In genomic region chr4:86717651-86718050, GRCh38 we compare ENCODE assay signal across 25 cellular contexts.
DNase-seq lines count a peak whose midpoint lies in the region; ATAC-seq and TF ChIP-seq lines count a peak whose summit lies in the region.
"Had no signal": no experiment of that assay in that cellular context is flagged by ENCODE, and none has a peak within 500 bp of the region (broad histone marks: within the 10 kb centered on the region; RNA-seq: fewer than 3 reads in every experiment).

No MANE protein-coding gene starts in this region.

- H3K27me3 Mint-ChIP-seq in osteocyte (ENCODE audit: unreplicated experiment), result no peaks in the 10 kb centered on the region
- H3K27me3 Mint-ChIP-seq: activated naive CD8-positive, alpha-beta T cell treated with anti-CD3 and anti-CD28 coated beads, Interleukin-2, amount 50 U/mL, for 24 hours; T-helper 17 cell had no signal

- H3K36me3 Mint-ChIP-seq in osteocyte (ENCODE audit: unreplicated experiment), result peaks cover 29% of the 10 kb centered on the region

- peaks cover 9% of the 10 kb centered on the region for H3K9me3 Mint-ChIP-seq in osteocyte (ENCODE audit: unreplicated experiment)
- H3K9me3 Mint-ChIP-seq: activated naive CD8-positive, alpha-beta T cell treated with anti-CD3 and anti-CD28 coated beads, Interleukin-2, amount 50 U/mL, for 24 hours had no signal

- no peak overlapping the region for H3K4me3 Mint-ChIP-seq in osteocyte (ENCODE audit: unreplicated experiment)
- H3K4me3 Mint-ChIP-seq: activated CD8-positive, alpha-beta T cell treated with anti-CD3 and anti-CD28 coated beads, Interleukin-2, amount 10 ng/mL, durations not matched to agents 7 days and 5 days; activated naive CD8-positive, alpha-beta T cell treated with anti-CD3 and anti-CD28 coated beads, Interleukin-2, amount 50 U/mL, for 24 hours; H9; nephron progenitor cell; T-helper 17 cell had no signal

- no peak overlapping the region for H3K27ac Mint-ChIP-seq in osteocyte (ENCODE audit: unreplicated experiment)
- H3K27ac Mint-ChIP-seq: activated CD8-positive, alpha-beta T cell treated with anti-CD3 and anti-CD28 coated beads, Interleukin-2, amount 10 ng/mL, durations not matched to agents 7 days and 5 days; activated naive CD8-positive, alpha-beta T cell treated with anti-CD3 and anti-CD28 coated beads, Interleukin-2, amount 50 U/mL, for 24 hours; nephron progenitor cell; T-helper 17 cell had no signal

- peaks cover 8% of the 10 kb centered on the region for H3K4me1 Mint-ChIP-seq in osteocyte (ENCODE audit: unreplicated experiment)
- H3K4me1 Mint-ChIP-seq: activated naive CD8-positive, alpha-beta T cell treated with anti-CD3 and anti-CD28 coated beads, Interleukin-2, amount 50 U/mL, for 24 hours; H9; nephron progenitor cell had no signal

- in situ Hi-C loops in Caki2 (cut with HindIII; ENCODE audit: low pct_unique_long_range_greater_than_20kb, low sequenced_read_pairs), result no loop called here

- no peak overlapping the region for H3K4me3 ChIP-seq in kidney epithelial cell (ENCODE audit: low read depth, low read length)
- H3K4me3 ChIP-seq: heart right ventricle, thoracic aorta had no signal

- H3K36me3 ChIP-seq in kidney epithelial cell (ENCODE audit: control insufficient read depth, insufficient read depth, low read length), result no peaks in the 10 kb centered on the region
- H3K36me3 ChIP-seq: thoracic aorta had no signal

- DNase-seq in Caki2 (ENCODE audit: low read depth), result peak; percentile 56
- peak; percentile 47 for DNase-seq in kidney epithelial cell (ENCODE audit: low read depth)
- no peak for DNase-seq in HUDEP-2 (lab: John Stamatoyannopoulos, UW; ENCODE audit: unreplicated experiment in 76 of 76)
- DNase-seq in activated naive CD4-positive, alpha-beta T cell treated with anti-CD3 and anti-CD28 coated beads, Interleukin-2, amount 50 U/mL, for 16 hours, result no peak
- no peak for DNase-seq in osteocyte (ENCODE audit: extremely low spot score, unreplicated experiment)
- no peak for DNase-seq in DMS79 (lab: John Stamatoyannopoulos, UW)
- DNase-seq: activated CD4-positive, alpha-beta T cell treated with anti-CD3 and anti-CD28 coated beads for 1 hour; activated CD8-positive, alpha-beta T cell treated with anti-CD3 and anti-CD28 coated beads, Interleukin-2, amount 10 ng/mL, durations not matched to agents 7 days and 5 days; activated gamma-delta T cell; activated naive CD8-positive, alpha-beta T cell treated with anti-CD3 and anti-CD28 coated beads, Interleukin-2, amount 50 U/mL, for 24 hours; COR-L47; EL; H9; heart right ventricle; NCI-H1436; NCI-H2171 treated with DMSO at 0.1 percent for 48 hours; NCI-H774; nephron progenitor cell; SK-N-SH; stimulated activated naive CD4-positive, alpha-beta T cell treated with Interleukin-2 at 50 U/mL for 16 hours; T-helper 17 cell had no signal

- no peaks in the 10 kb centered on the region for H3K27me3 ChIP-seq in kidney epithelial cell (ENCODE audit: control insufficient read depth, insufficient read depth, low read length)
- H3K27me3 ChIP-seq: heart right ventricle had no signal

- TF ChIP-seq CTCF in kidney epithelial cell (IDR thresholded peaks at IDR 0.05; ENCODE audit: insufficient read depth, low read length, poor library complexity, severe bottlenecking) (no peak), osteocyte (IDR thresholded peaks at IDR 0.05) (no peak)

- peak; percentile 67 for ATAC-seq in GM19395 (IDR thresholded peaks at IDR 0.05; ENCODE audit: unreplicated experiment)
- ATAC-seq in HG03342 (IDR thresholded peaks at IDR 0.05; ENCODE audit: unreplicated experiment), result peak; percentile 67
- ATAC-seq: activated CD8-positive, alpha-beta T cell treated with anti-CD3 and anti-CD28 coated beads, Interleukin-2, amount 10 ng/mL, durations not matched to agents 7 days and 5 days; activated naive CD8-positive, alpha-beta T cell treated with anti-CD3 and anti-CD28 coated beads, Interleukin-2, amount 50 U/mL, for 24 hours; heart right ventricle; sciatic nerve; T-helper 17 cell had no signal

Comparison
In these comparisons a context has a peak if more than half of its experiments do, and no peak if none do; other contexts are left out.
1. DNase-seq: peak in Caki2 (single experiment) and kidney epithelial cell (single experiment); none in HUDEP-2 (0 of 76), activated naive CD4-positive, alpha-beta T cell treated with anti-CD3 and anti-CD28 coated beads, Interleukin-2, amount 50 U/mL, for 16 hours (single experiment), osteocyte (single experiment) and DMS79 (single experiment).